In the genomic region with DNA sequence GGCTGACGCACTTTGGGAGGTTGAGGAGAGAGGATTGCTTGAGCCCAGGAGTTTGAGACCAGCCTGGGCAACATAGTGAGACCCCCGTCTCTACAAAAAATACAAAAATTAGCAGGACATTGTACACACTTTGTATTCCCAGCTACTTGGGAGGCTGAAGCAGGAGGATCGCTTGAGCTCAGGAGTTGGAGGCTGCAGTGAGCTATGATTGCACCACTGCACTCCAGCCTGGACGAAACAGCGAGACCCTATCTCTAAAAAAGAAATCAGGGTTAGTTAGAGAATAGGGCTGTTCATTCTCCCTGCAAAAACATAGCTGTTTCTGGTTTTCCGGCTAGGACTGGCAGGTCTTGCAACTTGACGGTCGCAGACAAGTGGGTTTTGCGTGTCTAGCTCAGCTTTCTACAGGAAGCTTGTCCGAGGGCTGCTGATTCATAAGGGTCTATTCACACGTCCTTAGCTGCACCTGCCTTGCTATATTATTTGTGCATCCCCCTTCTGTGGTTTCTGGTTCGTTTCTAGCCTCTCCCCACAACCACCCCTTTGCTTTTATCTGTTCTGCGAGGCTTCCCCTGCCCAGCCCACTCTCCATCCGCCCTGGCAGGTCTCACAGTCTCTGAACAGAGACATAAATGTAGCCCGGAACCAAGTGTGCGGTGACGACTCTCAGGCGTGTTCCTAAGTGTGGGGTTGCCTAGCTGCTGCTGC, we compare ENCODE assay signal across 8 cellular contexts. TPM values are rescaled to one million over a fixed set of nuclear protein-coding genes. Genes with fewer than 3 reads are reported as not detected.
A peak's percentile ranks its signal among the peaks of the same experiment; 100 is the strongest.
DNase-seq lines count a peak whose midpoint lies in the region; ATAC-seq, FAIRE-seq and TF ChIP-seq lines count a peak whose summit lies in the region.

No MANE protein-coding gene starts in this region.

- ATAC-seq in HG02623 (IDR thresholded peaks at IDR 0.05; ENCODE audit: unreplicated experiment), result peak; percentile 93

- DNase-seq in GM18507 (ENCODE audit: extremely low spot score, insufficient read length, low read depth), result peak; percentile 91
- DNase-seq in NCI-H128 (lab: John Stamatoyannopoulos, UW; ENCODE audit: unreplicated experiment), result peak; percentile 39
- DNase-seq in activated T-cell treated with anti-CD3 and anti-CD28 coated beads, Interleukin-2, amount 50 U/mL, for 1 hour, result peak; percentile 65
- DNase-seq in stimulated activated CD8-positive, alpha-beta memory T cell treated with anti-CD3 and anti-CD28 coated beads, Interleukin-15, amount 100 ng/mL, for 24 hours (ENCODE audit: low read depth), result peak; percentile 15
- no peak for DNase-seq in NCI-H446 treated with DMSO at 0.1 percent for 48 hours (lab: John Stamatoyannopoulos, UW)
- DNase-seq in cerebellar cortex (ENCODE audit: low spot score), result no peak
- DNase-seq in endothelial cell (ENCODE audit: low spot score), result no peak

- H3K27ac Mint-ChIP-seq in endothelial cell (ENCODE audit: unreplicated experiment), result no peak overlapping the region

- H3K9me3 Mint-ChIP-seq in endothelial cell (ENCODE audit: unreplicated experiment), result no peaks in the 10 kb centered on the region

- H3K4me1 Mint-ChIP-seq in endothelial cell (ENCODE audit: unreplicated experiment), result peaks cover 3% of the 10 kb centered on the region

- FAIRE-seq in GM18507 (lab: Jason Lieb, UNC), result peak; percentile 100

- H3K4me3 Mint-ChIP-seq in endothelial cell (ENCODE audit: unreplicated experiment), result no peak overlapping the region

- peaks cover 17% of the 10 kb centered on the region for H3K27me3 Mint-ChIP-seq in endothelial cell (ENCODE audit: unreplicated experiment)

- no peaks in the 10 kb centered on the region for H3K36me3 Mint-ChIP-seq in endothelial cell (ENCODE audit: low read depth, unreplicated experiment)

- TF ChIP-seq CTCF in endothelial cell (IDR thresholded peaks at IDR 0.05; ENCODE audit: unreplicated experiment), result no peak

RNA-seq across cellular contexts. Expression of gene AMZ1, which starts 10.7 kb away (rescaled TPM):
- total RNA-seq in endothelial cell (ENCODE audit: unreplicated experiment), result 0.05 TPM

Comparison
In these comparisons a context has a peak if more than half of its experiments do, and no peak if none do; other contexts are left out.
1. DNase-seq: peak in GM18507 (single experiment), NCI-H128 (single experiment), activated T-cell treated with anti-CD3 and anti-CD28 coated beads, Interleukin-2, amount 50 U/mL, for 1 hour (single experiment) and stimulated activated CD8-positive, alpha-beta memory T cell treated with anti-CD3 and anti-CD28 coated beads, Interleukin-15, amount 100 ng/mL, for 24 hours (single experiment); none in NCI-H446 treated with DMSO at 0.1 percent for 48 hours (single experiment), cerebellar cortex (single experiment) and endothelial cell (single experiment).